ENCODE assay signal across 14 cellular contexts in genomic region chr12:3836641-3837040, GRCh38.
"Had no signal": no experiment of that assay in that cellular context is flagged by ENCODE, and none has a peak within 500 bp of the region (broad histone marks: within the 10 kb centered on the region; RNA-seq: fewer than 3 reads in every experiment).

No MANE protein-coding gene starts in this region.

- H3K9me2 ChIP-seq: SK-N-SH had no signal

- ATAC-seq: activated CD4-positive, CD25-positive, alpha-beta regulatory T cell treated with anti-CD3 and anti-CD28 coated beads, Interleukin-2, amount 50 U/mL, for 24 hours; foreskin keratinocyte had no signal

- H3K4me3 ChIP-seq: breast epithelium, dorsolateral prefrontal cortex, esophagus squamous epithelium, left ventricle myocardium inferior, tibial artery had no signal

- H3K4me1 ChIP-seq: breast epithelium, foreskin keratinocyte, tibial artery had no signal

- H3K27me3 Mint-ChIP-seq: activated CD4-positive, alpha-beta memory T cell treated with anti-CD3 and anti-CD28 coated beads, Interleukin-2, amount 10 ng/mL, durations not matched to agents 7 days and 5 days had no signal

- DNase-seq: activated CD4-positive, alpha-beta memory T cell treated with anti-CD3 and anti-CD28 coated beads, Interleukin-2, amount 10 ng/mL, durations not matched to agents 7 days and 5 days; activated naive CD4-positive, alpha-beta T cell treated with anti-CD3 and anti-CD28 coated beads, Interleukin-2, amount 10 ng/mL, durations not matched to agents 7 days and 5 days; dorsolateral prefrontal cortex; esophagus squamous epithelium; foreskin keratinocyte; head of caudate nucleus; left ventricle myocardium inferior; mesenchymal stem cell; nephron progenitor cell; SK-N-SH; stimulated activated CD4-positive, alpha-beta T cell treated with anti-CD3 and anti-CD28 coated beads, Interleukin-4, amount 100 ng/mL, for 1 hour; tibial artery had no signal

- H3K27me3 ChIP-seq: breast epithelium, dorsolateral prefrontal cortex, esophagus squamous epithelium, tibial artery had no signal

- H3K9me3 Mint-ChIP-seq: activated CD4-positive, alpha-beta memory T cell treated with anti-CD3 and anti-CD28 coated beads, Interleukin-2, amount 10 ng/mL, durations not matched to agents 7 days and 5 days; activated naive CD4-positive, alpha-beta T cell treated with anti-CD3 and anti-CD28 coated beads, Interleukin-2, amount 10 ng/mL, durations not matched to agents 7 days and 5 days had no signal

- H3K27ac ChIP-seq: breast epithelium, dorsolateral prefrontal cortex, esophagus squamous epithelium, foreskin keratinocyte, left ventricle myocardium inferior, tibial artery had no signal

- H3K4me3 Mint-ChIP-seq: activated CD4-positive, alpha-beta memory T cell treated with anti-CD3 and anti-CD28 coated beads, Interleukin-2, amount 10 ng/mL, durations not matched to agents 7 days and 5 days; activated naive CD4-positive, alpha-beta T cell treated with anti-CD3 and anti-CD28 coated beads, Interleukin-2, amount 10 ng/mL, durations not matched to agents 7 days and 5 days; nephron progenitor cell had no signal

- H3K36me3 ChIP-seq: breast epithelium, esophagus squamous epithelium, left ventricle myocardium inferior, tibial artery had no signal

- H3K4me1 Mint-ChIP-seq: nephron progenitor cell had no signal

- H3K9me3 ChIP-seq: breast epithelium, esophagus squamous epithelium, SK-N-SH, tibial artery had no signal

- H3K27ac Mint-ChIP-seq: activated CD4-positive, alpha-beta memory T cell treated with anti-CD3 and anti-CD28 coated beads, Interleukin-2, amount 10 ng/mL, durations not matched to agents 7 days and 5 days; activated naive CD4-positive, alpha-beta T cell treated with anti-CD3 and anti-CD28 coated beads, Interleukin-2, amount 10 ng/mL, durations not matched to agents 7 days and 5 days had no signal

- H3K4me2 ChIP-seq: SK-N-SH had no signal
